ENCODE assay signal across 8 cellular contexts in the genomic region with DNA sequence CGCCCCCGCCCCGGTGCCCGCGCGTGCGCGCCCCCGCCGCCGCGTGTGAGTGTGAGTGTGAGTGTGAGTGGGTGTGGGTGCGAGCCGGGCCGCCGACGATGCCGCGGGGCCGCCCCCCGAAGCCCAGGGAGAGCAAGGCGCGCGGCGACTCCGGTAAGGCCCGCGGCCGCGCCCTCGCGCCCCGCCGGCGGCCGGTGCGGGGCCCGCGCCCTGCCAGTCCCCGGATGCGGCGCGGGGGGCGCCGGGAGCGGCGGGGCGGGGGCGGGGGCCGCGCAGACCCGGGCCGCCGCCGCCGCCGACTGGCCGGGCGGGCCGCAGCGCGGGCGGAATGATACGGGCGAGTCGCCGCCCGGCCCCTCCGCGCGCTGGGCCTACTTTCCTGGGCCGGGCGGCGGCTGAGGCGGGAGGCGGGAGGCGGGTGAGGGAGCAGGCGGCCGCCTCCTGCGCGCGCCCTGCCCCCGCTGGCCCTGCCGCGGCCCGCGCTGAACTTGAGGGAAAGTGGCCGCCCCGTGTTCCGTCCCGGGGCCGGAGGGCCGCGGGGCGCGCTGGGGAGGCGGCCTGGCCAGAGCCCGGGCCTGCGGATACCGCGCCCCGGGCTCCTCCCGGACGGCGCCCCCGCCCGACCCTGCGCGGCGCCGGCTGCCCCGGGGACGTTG. TPM values are rescaled to one million over a fixed set of nuclear protein-coding genes. Genes with fewer than 3 reads are reported as not detected.
A peak's percentile ranks its signal among the peaks of the same experiment; 100 is the strongest.
DNase-seq lines count a peak whose midpoint lies in the region; ATAC-seq and TF ChIP-seq lines count a peak whose summit lies in the region.

Gene ZNF236 (plus strand): TSS at position 48 of the 656 bp plus-strand sequence. CDS start 51 bp downstream, at position 99.

- H3K9me3 Mint-ChIP-seq in activated naive CD4-positive, alpha-beta T cell treated with anti-CD3 and anti-CD28 coated beads, Interleukin-2, amount 50 U/mL, for 24 hours: no peaks in the 10 kb centered on the region

- H3K27ac Mint-ChIP-seq in activated naive CD4-positive, alpha-beta T cell treated with anti-CD3 and anti-CD28 coated beads, Interleukin-2, amount 50 U/mL, for 24 hours: peak within 1 kb of the TSS; percentile 91

- H3K36me3 ChIP-seq in HUES48 (ENCODE audit: control insufficient read depth, insufficient read depth, low read length): no peaks in the 10 kb centered on the region
- H3K36me3 ChIP-seq in SJCRH30: no peaks in the 10 kb centered on the region
- no peaks in the 10 kb centered on the region for H3K36me3 ChIP-seq in osteoblast (ENCODE audit: insufficient read depth, low read length)
- H3K36me3 ChIP-seq in thoracic aorta: no peaks in the 10 kb centered on the region

- H3K9ac ChIP-seq in HUES48 (ENCODE audit: low read depth, low read length): peak within 1 kb of the TSS; percentile 91

- no peaks in the 10 kb centered on the region for H3K27me3 Mint-ChIP-seq in activated naive CD4-positive, alpha-beta T cell treated with anti-CD3 and anti-CD28 coated beads, Interleukin-2, amount 50 U/mL, for 24 hours

- H3K36me3 Mint-ChIP-seq in activated naive CD4-positive, alpha-beta T cell treated with anti-CD3 and anti-CD28 coated beads, Interleukin-2, amount 50 U/mL, for 24 hours: no peaks in the 10 kb centered on the region

- H3K4me1 Mint-ChIP-seq in activated naive CD4-positive, alpha-beta T cell treated with anti-CD3 and anti-CD28 coated beads, Interleukin-2, amount 50 U/mL, for 24 hours: peaks cover 55% of the 10 kb centered on the region

- TF ChIP-seq CTCF in osteoblast (IDR thresholded peaks at IDR 0.05; ENCODE audit: extremely low read depth, low read depth, low read length) (no peak), thoracic aorta (IDR thresholded peaks at IDR 0.05) (no peak)

- DNase-seq in DMS53 treated with DMSO at 0.1 percent for 48 hours (lab: John Stamatoyannopoulos, UW; ENCODE audit: unreplicated experiment) (peak; percentile 70), SJCRH30 (peak; percentile 48 to 57), glomerular visceral epithelial cell (ENCODE audit: extremely low spot score) (peak; percentile 82), osteoblast (ENCODE audit: insufficient read length, low spot score, missing footprints) (peak; percentile 99), thoracic aorta (ENCODE audit: low spot score) (no peak)

- peaks cover 4% of the 10 kb centered on the region; the same call in 1 of the 2 replicates for H3K4me1 ChIP-seq in HUES48 (ENCODE audit: control insufficient read depth, insufficient read depth, low read length)
- no peaks in the 10 kb centered on the region for H3K4me1 ChIP-seq in SJCRH30
- peaks cover 9% of the 10 kb centered on the region for H3K4me1 ChIP-seq in osteoblast (ENCODE audit: insufficient read depth, low read length)
- peaks cover 12 to 29% of the 10 kb centered on the region in 2 donors for H3K4me1 ChIP-seq in thoracic aorta (ENCODE audit: control insufficient read depth in 1 of 2, low read depth in 2 of 2)

- H3K79me2 ChIP-seq in osteoblast (ENCODE audit: insufficient read depth, low read length): peaks cover 81% of the 10 kb centered on the region

- H3K27me3 ChIP-seq in HUES48 (ENCODE audit: control insufficient read depth, insufficient read depth, low read length): no peaks in the 10 kb centered on the region
- no peaks in the 10 kb centered on the region for H3K27me3 ChIP-seq in SJCRH30
- H3K27me3 ChIP-seq in osteoblast (ENCODE audit: insufficient read depth, low read length): no peaks in the 10 kb centered on the region
- H3K27me3 ChIP-seq in thoracic aorta (replicated peaks; ENCODE audit: insufficient read depth): no peaks in the 10 kb centered on the region

- peak within 1 kb of the TSS; percentile 98 for H3K4me2 ChIP-seq in osteoblast (ENCODE audit: insufficient read depth, low read length)

- H3K9me3 ChIP-seq in HUES48 (ENCODE audit: control insufficient read depth, insufficient read depth, low read length) (no peaks in the 10 kb centered on the region), SJCRH30 (replicated peaks) (no peaks in the 10 kb centered on the region), osteoblast (ENCODE audit: low read depth, low read length) (no peaks in the 10 kb centered on the region), thoracic aorta (no peaks in the 10 kb centered on the region)

- H3K4me3 ChIP-seq in HUES48 (ENCODE audit: low read depth, low read length) (peak within 1 kb of the TSS; percentile 87), SJCRH30 (peak within 1 kb of the TSS; percentile 98), osteoblast (ENCODE audit: insufficient read depth, low read length) (peak within 1 kb of the TSS; percentile 98), thoracic aorta (peak within 1 kb of the TSS; percentile 99)

- peak; percentile 43 for ATAC-seq in GM21390 (IDR thresholded peaks at IDR 0.05; ENCODE audit: unreplicated experiment)
- ATAC-seq in thoracic aorta (ENCODE audit: insufficient number of reproducible peaks, low FRiP score, low read depth): peak; percentile 69

- H3K4me3 Mint-ChIP-seq in activated naive CD4-positive, alpha-beta T cell treated with anti-CD3 and anti-CD28 coated beads, Interleukin-2, amount 50 U/mL, for 24 hours: peak within 1 kb of the TSS; percentile 91

- H4K20me1 ChIP-seq in osteoblast (ENCODE audit: insufficient read depth, low read length): peaks cover 8% of the 10 kb centered on the region

- H3K27ac ChIP-seq in HUES48 (ENCODE audit: low read depth, low read length) (peak within 1 kb of the TSS; percentile 87), SJCRH30 (peak within 1 kb of the TSS; percentile 83), osteoblast (ENCODE audit: low read depth, low read length) (peak within 1 kb of the TSS; percentile 89), thoracic aorta (peak within 1 kb of the TSS; percentile 92 to 95)

- peak within 1 kb of the TSS; percentile 98 for H2AFZ ChIP-seq in osteoblast (ENCODE audit: low read length)

RNA-seq across cellular contexts. Expression of gene ZNF236, which starts in this region (rescaled TPM):
- 6.9 and 7.7 TPM in 2 replicates for total RNA-seq in SJCRH30 (2014; rRNA removed; shearing (Covaris generic))
- total RNA-seq in osteoblast (11.6 and 14.7 TPM in 2 replicates), thoracic aorta (10 to 100 TPM; 14.1 to 22.5 TPM)
